22 cellular contexts compared by ENCODE assay signal in the genomic region with DNA sequence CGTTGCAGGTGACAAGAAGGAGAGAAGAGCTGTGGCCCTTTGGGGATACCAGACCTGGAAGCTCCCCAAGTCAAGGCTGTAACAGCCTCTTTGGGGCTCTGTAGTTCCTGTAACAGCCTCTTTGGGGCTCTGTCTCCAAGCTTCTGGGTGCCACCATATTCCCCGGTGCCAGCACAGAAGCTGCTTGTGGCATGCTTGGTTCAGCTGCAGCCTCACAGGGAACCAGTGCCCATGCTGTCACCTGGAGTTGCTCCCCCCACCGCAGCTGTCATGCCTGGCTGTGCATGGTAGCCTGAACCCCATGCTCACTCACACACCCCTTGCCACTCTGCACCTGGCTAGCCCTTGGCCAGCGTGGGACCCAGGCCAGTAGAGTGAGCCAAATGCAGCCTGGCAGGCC.
DNase-seq lines count a peak whose midpoint lies in the region; ATAC-seq and TF ChIP-seq lines count a peak whose summit lies in the region.
"Had no signal": no experiment of that assay in that cellular context is flagged by ENCODE, and none has a peak within 500 bp of the region (broad histone marks: within the 10 kb centered on the region; RNA-seq: fewer than 3 reads in every experiment).

No MANE protein-coding gene starts in this region.

- no peak overlapping the region for H2BK15ac ChIP-seq in mesendoderm (replicated peaks; ENCODE audit: low read depth)

- TF ChIP-seq POLR2A in GM18505 (IDR thresholded peaks at IDR 0.05; ENCODE audit: borderline replicate concordance, extremely low read depth, insufficient read depth, insufficient read length): no peak

- no peak overlapping the region for H2BK120ac ChIP-seq in mesendoderm (ENCODE audit: low read depth, low read length)

- peak overlapping the region; percentile 17 for H3K23ac ChIP-seq in mesendoderm (ENCODE audit: low read length)

- H3K27me3 Mint-ChIP-seq in T-helper 17 cell: peaks cover 7% of the 10 kb centered on the region
- H3K27me3 Mint-ChIP-seq: CD4-positive, CD25-positive, alpha-beta regulatory T cell had no signal

- no CpG with 5 or more reads among the region's 4 CpGs for WGBS in mesendoderm (ENCODE audit: extremely low coverage, insufficient coverage, low lambda C conversion rate)

- DNase-seq in GM06990 (ENCODE audit: extremely low read depth, insufficient read length): peak; percentile 43
- no peak for DNase-seq in T-helper 17 cell
- DNase-seq in mesendoderm: no peak
- no peak for DNase-seq in NCI-H226
- no peak for DNase-seq in NCI-H128 (lab: John Stamatoyannopoulos, UW; ENCODE audit: unreplicated experiment)
- no peak for DNase-seq in GF-D8 (lab: John Stamatoyannopoulos, UW)
- DNase-seq: ACHN; CD4-positive, CD25-positive, alpha-beta regulatory T cell; DMS53; foreskin keratinocyte; HCEC 1CT; kidney glomerular epithelial cell; NCI-H1092 treated with DMSO at 0.1 percent for 48 hours; NCI-H526; OCI-M1; SHP77 treated with DMSO at 0.1 percent for 48 hours had no signal

- ATAC-seq in GM18502 (IDR thresholded peaks at IDR 0.05; ENCODE audit: poor library complexity, unreplicated experiment) (peak; percentile 23), T-helper 17 cell (peak; percentile 46), GM18505 (IDR thresholded peaks at IDR 0.05; ENCODE audit: unreplicated experiment) (no peak)
- ATAC-seq: foreskin keratinocyte had no signal

- H3K4me1 Mint-ChIP-seq in T-helper 17 cell: peaks cover 7% of the 10 kb centered on the region
- H3K4me1 Mint-ChIP-seq: CD4-positive, CD25-positive, alpha-beta regulatory T cell had no signal

- H3K27ac ChIP-seq in mesendoderm (ENCODE audit: low read depth, low read length): no peak overlapping the region
- H3K27ac ChIP-seq: cardiac muscle cell, foreskin keratinocyte, KMS-11, neutrophil had no signal

- peaks cover 10% of the 10 kb centered on the region for H3K4me1 ChIP-seq in mesendoderm (ENCODE audit: control insufficient read depth, low read depth, low read length)
- H3K4me1 ChIP-seq: foreskin keratinocyte had no signal

- TF ChIP-seq CTCF in GM06990 (IDR thresholded peaks at IDR 0.05; ENCODE audit: insufficient read depth, low read length, poor library complexity, severe bottlenecking): peak; percentile 30

- H4K8ac ChIP-seq in mesendoderm (ENCODE audit: low read depth, low read length): no peak overlapping the region

- no peak overlapping the region for H4K5ac ChIP-seq in mesendoderm (ENCODE audit: low read length)

- H3K4ac ChIP-seq in mesendoderm (ENCODE audit: low read depth, low read length): no peak overlapping the region

- H3K18ac ChIP-seq in mesendoderm (ENCODE audit: low read length): no peak overlapping the region

- no peak overlapping the region for H3K27ac Mint-ChIP-seq in T-helper 17 cell
- H3K27ac Mint-ChIP-seq: CD4-positive, CD25-positive, alpha-beta regulatory T cell; T-cell had no signal

- H3K56ac ChIP-seq in mesendoderm (ENCODE audit: low read length): no peak overlapping the region

- H2AK5ac ChIP-seq in mesendoderm (ENCODE audit: low read length): no peak overlapping the region

- H3K36me3 Mint-ChIP-seq in T-helper 17 cell (ENCODE audit: low read depth): no peaks in the 10 kb centered on the region
- H3K36me3 Mint-ChIP-seq: CD4-positive, CD25-positive, alpha-beta regulatory T cell; T-cell had no signal

- H3K9ac ChIP-seq in mesendoderm (ENCODE audit: low read length): no peak overlapping the region
- H3K9ac ChIP-seq: KMS-11 had no signal

- H3K4me3 Mint-ChIP-seq in T-helper 17 cell: no peak overlapping the region
- H3K4me3 Mint-ChIP-seq: CD4-positive, CD25-positive, alpha-beta regulatory T cell; T-cell had no signal

- no peaks in the 10 kb centered on the region for H3K79me1 ChIP-seq in mesendoderm (ENCODE audit: low read length)

- no peak overlapping the region for H2BK5ac ChIP-seq in mesendoderm (ENCODE audit: low read length)

- H3K27me3 ChIP-seq in GM06990 (replicated peaks; ENCODE audit: control insufficient read depth, insufficient read depth, low read length): no peaks in the 10 kb centered on the region
- H3K27me3 ChIP-seq in mesendoderm (ENCODE audit: insufficient read depth, low read length, poor library complexity): no peaks in the 10 kb centered on the region
- H3K27me3 ChIP-seq: cardiac muscle cell, foreskin keratinocyte, neutrophil had no signal

- H3K4me2 ChIP-seq in mesendoderm (ENCODE audit: low read length): no peak overlapping the region
- H3K4me2 ChIP-seq: KMS-11 had no signal

- H3K79me2 ChIP-seq in mesendoderm (ENCODE audit: control insufficient read depth, insufficient read depth, low read length): no peaks in the 10 kb centered on the region

- no peaks in the 10 kb centered on the region for H3K9me3 ChIP-seq in T-helper 17 cell (ENCODE audit: control insufficient read depth, low read length, poor library complexity, severe bottlenecking)
- H3K9me3 ChIP-seq: neutrophil had no signal

- H3K4me3 ChIP-seq in GM06990 (replicated peaks; ENCODE audit: low read depth, low read length) (no peak overlapping the region), mesendoderm (ENCODE audit: low read length) (no peak overlapping the region)
- H3K4me3 ChIP-seq: cardiac muscle cell had no signal

- H3K36me3 ChIP-seq in GM06990 (ENCODE audit: control insufficient read depth, insufficient read depth, low read length) (no peaks in the 10 kb centered on the region), mesendoderm (ENCODE audit: control insufficient read depth, insufficient read depth, low read length) (no peaks in the 10 kb centered on the region)
- H3K36me3 ChIP-seq: cardiac muscle cell, neutrophil had no signal
